Comparison of ENCODE assay signal across 14 cellular contexts in the genomic region with DNA sequence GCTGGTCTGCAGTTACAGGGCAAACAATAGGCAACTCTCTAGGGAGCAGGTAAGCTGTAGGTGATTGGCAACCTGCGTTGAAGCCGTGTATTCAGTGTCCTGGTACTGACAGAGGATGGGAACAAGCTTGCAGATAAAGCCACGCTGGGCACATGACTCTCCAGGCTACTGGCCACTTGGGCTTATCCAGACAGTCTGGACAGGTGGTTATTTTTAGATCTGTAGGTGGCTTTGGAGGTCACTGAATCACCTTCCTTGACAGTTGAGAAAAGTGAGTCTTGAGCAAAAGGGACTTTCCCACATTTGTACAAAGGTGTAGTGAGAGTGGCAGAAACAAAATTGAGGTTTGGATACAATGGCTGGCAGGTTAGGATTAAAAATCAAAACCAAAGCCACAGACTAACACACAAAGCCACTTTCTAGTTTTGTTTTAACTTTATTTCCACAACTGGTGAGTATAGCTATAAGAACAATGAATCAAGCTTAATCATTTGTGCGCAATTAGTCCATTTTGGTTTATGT. TPM values are rescaled to one million over a fixed set of nuclear protein-coding genes. Genes with fewer than 3 reads are reported as not detected.
DNase-seq lines count a peak whose midpoint lies in the region; ATAC-seq and TF ChIP-seq lines count a peak whose summit lies in the region.
"Had no signal": no experiment of that assay in that cellular context is flagged by ENCODE, and none has a peak within 500 bp of the region (broad histone marks: within the 10 kb centered on the region; RNA-seq: fewer than 3 reads in every experiment).

No MANE protein-coding gene starts in this region.

- peaks cover 10% of the 10 kb centered on the region; the same call in 1 of the 2 replicates for H3K4me1 ChIP-seq in OCI-LY3 (ENCODE audit: low read length)
- H3K4me1 ChIP-seq: BE2C, gastroesophageal sphincter had no signal

- DNase-seq in activated T-cell treated with anti-CD3 and anti-CD28 coated beads, Interleukin-2, amount 50 U/mL, for 24 hours = peak; percentile 60
- DNase-seq in activated T-cell treated with anti-CD3 and anti-CD28 coated beads, Interleukin-2, amount 50 U/mL, for 1 hour = no peak
- DNase-seq in Right ventricle myocardium superior = peak; percentile 50
- peak; percentile 28 for DNase-seq in stimulated activated CD4-positive, alpha-beta T cell treated with anti-CD3 and anti-CD28 coated beads, Interleukin-4, amount 100 ng/mL, for 24 hours
- no peak for DNase-seq in activated gamma-delta T cell (lab: John Stamatoyannopoulos, UW)
- no peak for DNase-seq in GM03348 (ENCODE audit: low spot score)
- DNase-seq: BE2C, GDM1, NCI-H446 treated with DMSO at 0.1 percent for 48 hours, SIG-M5 had no signal

- H2AFZ ChIP-seq in OCI-LY3 (ENCODE audit: low read depth, low read length) = no peak overlapping the region

- no peaks in the 10 kb centered on the region for H3K9me3 Mint-ChIP-seq in activated T-cell treated with anti-CD3 and anti-CD28 coated beads, Interleukin-2, amount 50 U/mL, for 24 hours

- no peak overlapping the region for H3K4me3 Mint-ChIP-seq in activated T-cell treated with anti-CD3 and anti-CD28 coated beads, Interleukin-2, amount 50 U/mL, for 24 hours

- H3K4me1 Mint-ChIP-seq in activated T-cell treated with anti-CD3 and anti-CD28 coated beads, Interleukin-2, amount 50 U/mL, for 24 hours (ENCODE audit: low read depth) = peaks cover 37% of the 10 kb centered on the region

- no peaks in the 10 kb centered on the region for H3K36me3 ChIP-seq in OCI-LY3 (replicated peaks; ENCODE audit: low read depth, low read length)
- H3K36me3 ChIP-seq: BE2C, gastroesophageal sphincter, neutrophil had no signal

- no peaks in the 10 kb centered on the region for H3K9me3 ChIP-seq in OCI-LY3 (ENCODE audit: insufficient read depth, low read length)
- H3K9me3 ChIP-seq: BE2C, gastroesophageal sphincter, neutrophil had no signal

- no peaks in the 10 kb centered on the region for H3K36me3 Mint-ChIP-seq in activated T-cell treated with anti-CD3 and anti-CD28 coated beads, Interleukin-2, amount 50 U/mL, for 24 hours (ENCODE audit: low read depth)

- H3K9ac ChIP-seq in OCI-LY3 (ENCODE audit: low read length) = no peak overlapping the region

- H4K20me1 ChIP-seq in OCI-LY3 (ENCODE audit: insufficient read depth, low read length) = no peaks in the 10 kb centered on the region

- no peak overlapping the region for H3K27ac ChIP-seq in OCI-LY3 (ENCODE audit: low read length)
- H3K27ac ChIP-seq: gastroesophageal sphincter, neutrophil had no signal

- 0 out of 2 replicates have a peak overlapping the region, but pooled peaks have one; percentile 5 for H3K4me2 ChIP-seq in OCI-LY3 (ENCODE audit: low read length)

- 0 out of 2 replicates have a peak, but pooled peaks cover 6% of the 10 kb centered on the region for H3K27me3 ChIP-seq in OCI-LY3 (ENCODE audit: low read depth, low read length)
- H3K27me3 ChIP-seq: BE2C had no signal

- no peak overlapping the region for H3K4me3 ChIP-seq in OCI-LY3 (ENCODE audit: low read length)
- H3K4me3 ChIP-seq: gastroesophageal sphincter had no signal

- ATAC-seq in Right ventricle myocardium superior (ENCODE audit: poor library complexity) = peak; percentile 85
- no peak for ATAC-seq in GM18909 (IDR thresholded peaks at IDR 0.05; ENCODE audit: poor library complexity, unreplicated experiment)
- ATAC-seq: gastroesophageal sphincter had no signal

- no peak for TF ChIP-seq CTCF in OCI-LY3 (IDR thresholded peaks at IDR 0.05; ENCODE audit: low read depth, low read length)

- H3K27ac Mint-ChIP-seq in activated T-cell treated with anti-CD3 and anti-CD28 coated beads, Interleukin-2, amount 50 U/mL, for 24 hours = peak overlapping the region; percentile 34

- H3K27me3 Mint-ChIP-seq in activated T-cell treated with anti-CD3 and anti-CD28 coated beads, Interleukin-2, amount 50 U/mL, for 24 hours = peaks cover 80% of the 10 kb centered on the region

- intact Hi-C loops in Right ventricle myocardium superior (cut with DNase I) = no loop called here

- no peaks in the 10 kb centered on the region for H3K79me2 ChIP-seq in OCI-LY3 (ENCODE audit: low read length)

RNA-seq across cellular contexts. Expression of a gene that starts 22.3 kb away (rescaled TPM):
- 4.1 TPM for total RNA-seq in Right ventricle myocardium superior

RNA-seq across cellular contexts. Expression of a gene that starts 41.9 kb away (rescaled TPM):
- not detected for total RNA-seq in Right ventricle myocardium superior
- total RNA-seq: gastroesophageal sphincter had no signal

Comparison
In these comparisons a context has a peak if more than half of its experiments do, and no peak if none do; other contexts are left out.
1. DNase-seq: peak in activated T-cell treated with anti-CD3 and anti-CD28 coated beads, Interleukin-2, amount 50 U/mL, for 24 hours (single experiment), Right ventricle myocardium superior (single experiment) and stimulated activated CD4-positive, alpha-beta T cell treated with anti-CD3 and anti-CD28 coated beads, Interleukin-4, amount 100 ng/mL, for 24 hours (single experiment); none in activated T-cell treated with anti-CD3 and anti-CD28 coated beads, Interleukin-2, amount 50 U/mL, for 1 hour (single experiment), activated gamma-delta T cell (single experiment) and GM03348 (single experiment).